In genomic region chr12:92989715-92990484, GRCh38 we compare ENCODE assay signal across 14 cellular contexts.
A peak's percentile ranks its signal among the peaks of the same experiment; 100 is the strongest.
DNase-seq lines count a peak whose midpoint lies in the region; ATAC-seq and TF ChIP-seq lines count a peak whose summit lies in the region.
"Had no signal": no experiment of that assay in that cellular context is flagged by ENCODE, and none has a peak within 500 bp of the region (broad histone marks: within the 10 kb centered on the region; RNA-seq: fewer than 3 reads in every experiment).

No MANE protein-coding gene starts in this region.

- H2AFZ ChIP-seq in hepatocyte = no peak overlapping the region

- no peaks in the 10 kb centered on the region for H3K36me3 Mint-ChIP-seq in activated CD4-positive, alpha-beta T cell treated with anti-CD3 and anti-CD28 coated beads for 36 hours (ENCODE audit: low read depth)

- H3K27ac Mint-ChIP-seq in activated CD4-positive, alpha-beta T cell treated with anti-CD3 and anti-CD28 coated beads for 36 hours = peak overlapping the region; percentile 91

- no peaks in the 10 kb centered on the region for H3K9me3 Mint-ChIP-seq in activated CD4-positive, alpha-beta T cell treated with anti-CD3 and anti-CD28 coated beads for 36 hours (ENCODE audit: low read depth)

- 57% methylated on average over 3 of the region's 3 CpGs for WGBS in hepatocyte (ENCODE audit: low lambda C conversion rate, missing lambda C conversion rate)

- CTCF ChIA-PET in activated CD4-positive, alpha-beta T cell treated with anti-CD3 and anti-CD28 coated beads for 36 hours (lab: Charles Lee) = interaction anchor here (0.6 to 3.0 kb wide), 8 partner anchors 13 to 1113 kb away, joined by 3 to 16 read pairs (median 4); no protein-coding TSS in a partner anchor

- no peaks in the 10 kb centered on the region for H3K9me2 ChIP-seq in hepatocyte (replicated peaks; ENCODE audit: insufficient read depth)

- no peaks in the 10 kb centered on the region for H3K36me3 ChIP-seq in hepatocyte (replicated peaks; ENCODE audit: insufficient read depth, low read depth)
- H3K36me3 ChIP-seq: transverse colon had no signal

- H3K4me3 ChIP-seq in hepatocyte = no peak overlapping the region
- H3K4me3 ChIP-seq: SK-N-MC, transverse colon had no signal

- no peaks in the 10 kb centered on the region for H4K20me1 ChIP-seq in hepatocyte (ENCODE audit: insufficient read depth, poor library complexity, severe bottlenecking)

- H3K9me3 ChIP-seq in hepatocyte (ENCODE audit: low read depth) = no peaks in the 10 kb centered on the region
- H3K9me3 ChIP-seq: transverse colon had no signal

- in situ Hi-C loops in G401 (cut with HindIII; ENCODE audit: low sequenced_read_pairs) = no loop called here

- no peaks in the 10 kb centered on the region for H3K27me3 Mint-ChIP-seq in activated CD4-positive, alpha-beta T cell treated with anti-CD3 and anti-CD28 coated beads for 36 hours

- no peak overlapping the region for H3K4me3 Mint-ChIP-seq in activated CD4-positive, alpha-beta T cell treated with anti-CD3 and anti-CD28 coated beads for 36 hours

- POLR2A ChIA-PET in activated CD4-positive, alpha-beta T cell treated with anti-CD3 and anti-CD28 coated beads for 36 hours (lab: Charles Lee) = interaction anchor here (0.7 to 1.3 kb wide), 3 partner anchors 395 to 431 kb away, joined by 3 to 4 read pairs (median 4); no protein-coding TSS in a partner anchor

- H3K79me2 ChIP-seq in hepatocyte = no peaks in the 10 kb centered on the region

- peaks cover 37% of the 10 kb centered on the region for H3K4me1 Mint-ChIP-seq in activated CD4-positive, alpha-beta T cell treated with anti-CD3 and anti-CD28 coated beads for 36 hours

- ATAC-seq in activated CD4-positive, alpha-beta T cell treated with anti-CD3 and anti-CD28 coated beads for 36 hours = peak; percentile 82
- peak; percentile 23 for ATAC-seq in GM18870 (IDR thresholded peaks at IDR 0.05; ENCODE audit: unreplicated experiment)
- ATAC-seq in HG02885 (IDR thresholded peaks at IDR 0.05; ENCODE audit: poor library complexity, unreplicated experiment) = peak; percentile 38

- TF ChIP-seq CTCF in hepatocyte (IDR thresholded peaks at IDR 0.05; ENCODE audit: poor library complexity) = no peak

- H3K27me3 ChIP-seq in hepatocyte = no peaks in the 10 kb centered on the region
- H3K27me3 ChIP-seq: transverse colon had no signal

- no peak overlapping the region for H3K4me2 ChIP-seq in hepatocyte

- peak; percentile 59 for DNase-seq in activated CD4-positive, alpha-beta T cell treated with anti-CD3 and anti-CD28 coated beads for 36 hours
- DNase-seq in activated CD4-positive, alpha-beta T cell treated with anti-CD3 and anti-CD28 coated beads, Interleukin-2, amount 50 U/mL, for 1 hour = no peak
- DNase-seq in hepatocyte (ENCODE audit: low spot score) (no peak), NCI-H1105 (lab: John Stamatoyannopoulos, UW) (no peak), G401 (ENCODE audit: low spot score) (no peak), NCI-H82 (lab: John Stamatoyannopoulos, UW) (no peak)
- DNase-seq: amygdala, foreskin fibroblast, NCI-H1105 treated with DMSO at 0.1 percent for 48 hours, NCI-H69, transverse colon had no signal

- peaks cover 16% of the 10 kb centered on the region for H3K4me1 ChIP-seq in hepatocyte (ENCODE audit: insufficient read depth)

- H3K27ac ChIP-seq in hepatocyte = peak overlapping the region; percentile 70
- H3K27ac ChIP-seq: transverse colon had no signal

- intact Hi-C loops in activated CD4-positive, alpha-beta T cell treated with anti-CD3 and anti-CD28 coated beads for 36 hours (cut with DNase I, micrococcal nuclease) = loop anchor here (1.0 to 10.0 kb wide), 13 partner anchors 62 to 1112 kb away; partner anchors contain the start of genes EEA1 (in 1 of the 2) and SOCS2 (in 1 of the 2)

Comparison
In these comparisons a context has a peak if more than half of its experiments do, and no peak if none do; other contexts are left out.
1. ATAC-seq: peak in every context shown above with its lines; median percentile 82 in activated CD4-positive, alpha-beta T cell treated with anti-CD3 and anti-CD28 coated beads for 36 hours; 38 in HG02885; 23 in GM18870.